Comparison of ENCODE assay signal across 8 cellular contexts in the genomic region with DNA sequence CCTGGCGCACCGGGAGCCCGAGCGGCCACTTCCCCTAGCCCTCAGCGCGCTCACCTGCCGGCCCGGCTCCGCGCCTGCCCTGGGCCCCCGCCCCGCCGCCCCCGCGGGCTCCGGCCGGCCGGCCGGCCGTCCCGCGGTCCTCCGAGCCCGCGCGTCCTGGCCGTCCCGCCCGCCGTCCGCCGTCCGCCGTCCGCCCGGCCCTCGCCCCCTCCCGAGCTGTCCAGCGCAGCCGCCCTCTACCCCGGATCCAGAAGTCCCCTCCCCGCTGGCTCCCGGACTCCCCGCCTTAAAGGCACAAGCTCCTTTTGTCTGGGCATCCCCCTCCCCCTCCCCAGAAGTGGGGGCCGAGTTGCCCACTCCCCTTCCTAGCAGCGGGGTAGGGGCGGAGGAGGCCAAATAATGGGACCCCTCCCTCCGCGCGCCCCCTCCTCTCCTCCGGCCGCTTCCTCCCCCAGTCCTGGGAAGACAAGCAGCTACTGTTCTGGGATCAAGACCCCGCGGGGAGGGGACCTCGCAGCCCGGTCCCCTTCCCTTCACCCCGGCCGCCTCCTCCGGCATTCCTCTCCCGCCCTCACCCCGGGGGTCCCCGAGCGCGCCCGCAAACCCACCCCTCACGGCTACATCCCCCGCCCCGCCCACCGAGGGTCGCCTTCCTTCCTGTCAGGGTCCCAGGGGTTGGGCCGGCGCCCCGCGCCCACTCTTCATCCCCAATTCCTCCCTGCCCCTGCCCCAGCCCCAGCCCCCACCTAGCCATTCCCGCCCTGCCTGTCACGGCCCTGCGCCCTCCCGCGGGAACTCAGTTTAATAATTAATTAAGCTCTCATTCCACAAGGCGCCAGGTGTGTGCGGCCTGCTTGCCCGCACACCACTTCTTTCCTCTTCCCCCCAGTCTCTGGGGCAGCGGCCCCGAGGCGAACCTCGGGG. TPM values are rescaled to one million over a fixed set of nuclear protein-coding genes. Genes with fewer than 3 reads are reported as not detected.
DNase-seq lines count a peak whose midpoint lies in the region; ATAC-seq, FAIRE-seq and TF ChIP-seq lines count a peak whose summit lies in the region.

ADCY6 (minus strand) TSS at position 238 of the 924 bp plus-strand sequence. CDS start 5,655 bp downstream, outside the sequence.

- H3K9me3 ChIP-seq in upper lobe of left lung: no peaks in the 10 kb centered on the region

- TF ChIP-seq EP300 in upper lobe of left lung (IDR thresholded peaks at IDR 0.05): no peak

- ATAC-seq in esophagus mucosa (peak; percentile 56), upper lobe of left lung (ENCODE audit: low FRiP score in 2 of 2) (peak; percentile 82 to 90), HG02970 (IDR thresholded peaks at IDR 0.05; ENCODE audit: low FRiP score, unreplicated experiment) (no peak)

- no peaks in the 10 kb centered on the region for H3K36me3 ChIP-seq in upper lobe of left lung

- H3K27me3 ChIP-seq in upper lobe of left lung: no peaks in the 10 kb centered on the region

- peak within 1 kb of the TSS; percentile 82 to 95 (median 87) for H3K4me3 ChIP-seq in upper lobe of left lung

- WGBS in upper lobe of left lung, 2 donors: 0 to 2% methylated on average over 12 to 46 of the region's 86 CpGs

- DNase-seq in NCI-H524 (lab: John Stamatoyannopoulos, UW): peak; percentile 29 to 64
- DNase-seq in NCI-H524 treated with DMSO at 0.1 percent for 48 hours (lab: John Stamatoyannopoulos, UW): no peak
- DNase-seq in HTR-8/SVneo (ENCODE audit: insufficient read length, low spot score): peak; percentile 77
- DNase-seq in UCSD-AML1 (lab: John Stamatoyannopoulos, UW; ENCODE audit: unreplicated experiment): peak; percentile 69
- peak; percentile 36 for DNase-seq in midbrain (lab: John Stamatoyannopoulos, UW)
- peak; percentile 88 to 90 for DNase-seq in upper lobe of left lung

- H3K4me1 ChIP-seq in upper lobe of left lung: peaks cover 18 to 30% (median 23%) of the 10 kb centered on the region in 4 donors

- peak; percentile 36 for FAIRE-seq in HTR-8/SVneo (lab: Jason Lieb, UNC)

- peak within 1 kb of the TSS; percentile 87 to 95 (median 94) for H3K27ac ChIP-seq in upper lobe of left lung

- TF ChIP-seq CTCF in upper lobe of left lung (IDR thresholded peaks at IDR 0.05): no peak

- TF ChIP-seq POLR2A in upper lobe of left lung (IDR thresholded peaks at IDR 0.05): no peak

RNA-seq across cellular contexts. Expression of gene ADCY6, which starts in this region (rescaled TPM):
- total RNA-seq in esophagus mucosa (11.1 TPM), upper lobe of left lung (100 to 1,000 TPM in 1 of 6 donors, 10 to 100 TPM in 5; 26.0 to 113 (median 35.1) TPM)
